ENCODE assay signal across 1 cellular context in the genomic region with DNA sequence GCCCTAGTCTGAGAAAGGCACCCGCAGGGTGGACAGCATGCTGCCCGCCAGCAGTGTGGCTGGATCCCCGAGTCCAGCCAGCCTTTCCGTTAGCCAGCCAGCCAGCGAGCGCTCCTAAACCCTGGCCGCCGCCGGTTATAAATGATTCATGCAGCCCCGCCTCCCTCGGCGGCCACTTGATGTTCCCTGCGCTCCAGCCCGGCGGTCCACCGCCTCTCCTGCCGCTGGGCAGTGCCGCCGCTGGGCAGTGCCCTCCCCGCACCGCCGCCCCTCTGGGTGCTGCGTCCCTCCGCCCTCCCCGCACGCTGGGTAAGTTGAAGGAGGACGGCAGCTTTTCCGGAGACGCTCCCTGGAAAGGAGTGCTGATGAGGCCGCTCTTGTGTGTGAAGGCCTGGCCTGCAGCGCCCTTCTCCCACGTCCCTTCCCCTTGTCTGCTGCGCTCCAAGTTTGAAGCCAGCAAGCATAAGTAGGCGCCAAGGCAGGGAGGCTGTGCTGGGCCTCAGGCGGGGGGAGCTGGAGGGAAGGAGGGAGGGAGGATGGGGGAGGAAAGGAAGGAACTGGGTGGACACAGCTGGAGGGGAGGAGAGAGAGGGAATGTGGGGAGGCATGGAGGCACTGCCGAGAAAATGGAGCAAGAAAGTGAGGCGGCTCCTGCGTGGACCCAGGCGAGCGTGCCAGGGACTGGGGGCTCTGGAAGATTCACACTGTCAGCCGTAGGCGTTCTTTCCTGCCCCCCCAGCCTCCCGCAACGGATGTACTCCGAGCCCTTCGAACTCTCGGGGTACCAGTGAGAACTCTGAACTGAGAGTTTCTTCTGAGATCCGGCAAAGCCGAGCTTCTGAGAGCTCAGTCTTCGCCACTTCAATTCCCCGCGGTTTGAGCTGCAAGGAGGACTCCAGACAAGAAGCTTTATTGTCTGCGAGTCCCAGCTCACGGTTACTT.
TF ChIP-seq lines count a peak whose summit lies in the region.

No MANE protein-coding gene starts in this region.

TF ChIP-seq in GM23338, 12 proteins besides CTCF, POLR2A, EP300 and RAD21 (continued from another document):
- TF ChIP-seq ZNF462 (CRISPR knock-in tag; IDR thresholded peaks at IDR 0.05) = no peak
